In the genomic region with DNA sequence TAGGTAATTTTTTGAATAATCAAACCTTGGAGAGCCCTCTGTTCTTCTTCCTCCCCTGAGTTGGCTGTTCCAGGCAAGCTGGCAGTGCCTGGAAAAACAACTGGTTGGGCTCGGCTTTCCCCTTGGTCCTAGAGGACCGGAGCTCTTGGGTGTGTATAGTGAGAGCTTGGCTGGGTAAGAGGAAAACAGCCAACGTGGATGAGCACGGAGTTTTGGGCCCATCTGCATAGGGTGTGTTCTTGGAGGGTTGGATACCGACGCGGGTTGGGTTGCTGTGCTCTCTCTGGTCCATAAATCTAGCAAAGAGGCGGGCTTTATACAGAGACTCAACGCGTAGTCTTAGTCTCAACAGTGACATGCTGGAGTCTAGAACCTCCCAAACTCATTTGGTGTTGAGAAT, we compare ENCODE assay signal across 9 cellular contexts. TPM values are rescaled to one million over a fixed set of nuclear protein-coding genes. Genes with fewer than 3 reads are reported as not detected.
DNase-seq lines count a peak whose midpoint lies in the region; ATAC-seq, FAIRE-seq and TF ChIP-seq lines count a peak whose summit lies in the region.
"Had no signal": no experiment of that assay in that cellular context is flagged by ENCODE, and none has a peak within 500 bp of the region (broad histone marks: within the 10 kb centered on the region; RNA-seq: fewer than 3 reads in every experiment).

No MANE protein-coding gene starts in this region.

- ATAC-seq in IMR-90 (ENCODE audit: low read depth) (peak; percentile 13), GM19351 (IDR thresholded peaks at IDR 0.05; ENCODE audit: unreplicated experiment) (no peak)

- H4K5ac ChIP-seq in IMR-90 (ENCODE audit: low read depth, low read length): peak overlapping the region; percentile 95

- H4K20me1 ChIP-seq in IMR-90 (ENCODE audit: insufficient read depth, low read length) (peaks cover 6% of the 10 kb centered on the region; the same call in 1 of the 2 replicates), astrocyte (ENCODE audit: insufficient read depth, low read length) (no peaks in the 10 kb centered on the region), keratinocyte (ENCODE audit: control insufficient read depth, extremely low read depth, insufficient read depth, low read length) (no peaks in the 10 kb centered on the region)

- TF ChIP-seq POLR2A in IMR-90 (IDR thresholded peaks at IDR 0.05; ENCODE audit: low read depth, low read length) (no peak), thyroid gland (IDR thresholded peaks at IDR 0.05) (peak in 1 of 2 donors; percentile 71)

- TF ChIP-seq RAD21 in IMR-90 (IDR thresholded peaks at IDR 0.05; ENCODE audit: low read length): 0 out of 2 replicates have a peak, but pooled peaks have one; percentile 7

- DNase-seq in IMR-90 (peak; percentile 73), astrocyte (ENCODE audit: low read depth) (peak; percentile 73), keratinocyte (ENCODE audit: low read depth, low spot score) (no peak), thyroid gland (peak; percentile 85 to 90), cerebellar cortex (ENCODE audit: low spot score) (no peak)
- no peak for DNase-seq in activated CD4-positive, alpha-beta T cell treated with anti-CD3 and anti-CD28 coated beads for 48 hours
- DNase-seq in effector memory CD4-positive, alpha-beta T cell: no peak
- DNase-seq: activated naive CD8-positive, alpha-beta T cell treated with anti-CD3 and anti-CD28 coated beads, Interleukin-2, amount 10 ng/mL, durations not matched to agents 7 days and 5 days had no signal

- H2BK20ac ChIP-seq in IMR-90 (ENCODE audit: low read depth, low read length): peak overlapping the region; percentile 97

- peak overlapping the region; percentile 86 for H3K27ac ChIP-seq in IMR-90 (ENCODE audit: insufficient read depth, low read length)
- peak overlapping the region; percentile 71 for H3K27ac ChIP-seq in astrocyte (ENCODE audit: low read depth, low read length)
- no peak overlapping the region for H3K27ac ChIP-seq in keratinocyte (ENCODE audit: control insufficient read depth, insufficient read depth, low read length)
- H3K27ac ChIP-seq in thyroid gland: peak overlapping the region; percentile 99
- no peak overlapping the region for H3K27ac ChIP-seq in effector memory CD4-positive, alpha-beta T cell (ENCODE audit: insufficient read depth, low read length, poor library complexity, severe bottlenecking)

- H3K79me2 ChIP-seq in astrocyte (ENCODE audit: insufficient read depth, low read length) (no peaks in the 10 kb centered on the region), keratinocyte (ENCODE audit: control insufficient read depth, insufficient read depth, low read length) (no peaks in the 10 kb centered on the region)

- H2BK120ac ChIP-seq in IMR-90 (ENCODE audit: low read depth, low read length): peak overlapping the region; percentile 95

- TF ChIP-seq CTCF in IMR-90 (conservative IDR thresholded peaks at IDR 0.05; ENCODE audit: low read depth, low read length) (no peak), astrocyte (IDR thresholded peaks at IDR 0.05; ENCODE audit: insufficient read depth, low read depth, low read length) (no peak), keratinocyte (optimal IDR thresholded peaks at IDR 0.05 in 1 of 3, IDR thresholded peaks at IDR 0.05 in 1 of 3, conservative IDR thresholded peaks at IDR 0.05 in 1 of 3; ENCODE audit: extremely low read depth in 1 of 3, insufficient read depth in 2 of 3, low read length in 3 of 3) (no peak), thyroid gland (IDR thresholded peaks at IDR 0.05) (no peak)

- peaks cover 60% of the 10 kb centered on the region for H3K9me1 ChIP-seq in IMR-90 (ENCODE audit: insufficient read depth, low read length)
- H3K9me1 ChIP-seq in keratinocyte (ENCODE audit: control insufficient read depth, extremely low read depth, insufficient read depth, low read length): no peaks in the 10 kb centered on the region

- in situ Hi-C loops in IMR-90 (cut with MboI; ENCODE audit: low sequenced_read_pairs): no loop called here

- H3K4me2 ChIP-seq in IMR-90 (ENCODE audit: low read depth, low read length): no peak overlapping the region
- H3K4me2 ChIP-seq in astrocyte (ENCODE audit: low read length): no peak overlapping the region
- no peak overlapping the region for H3K4me2 ChIP-seq in keratinocyte (ENCODE audit: control insufficient read depth, extremely low read depth, insufficient read depth, low read depth, low read length)

- H2BK5ac ChIP-seq in IMR-90 (ENCODE audit: low read depth, low read length, poor library complexity, severe bottlenecking): peak overlapping the region; percentile 93

- peaks cover 3% of the 10 kb centered on the region for H3K9me3 Mint-ChIP-seq in astrocyte (ENCODE audit: unreplicated experiment)
- H3K9me3 Mint-ChIP-seq: activated naive CD8-positive, alpha-beta T cell treated with anti-CD3 and anti-CD28 coated beads, Interleukin-2, amount 10 ng/mL, durations not matched to agents 7 days and 5 days had no signal

- peak overlapping the region; percentile 97 for H3K4ac ChIP-seq in IMR-90 (ENCODE audit: low read depth, low read length)

- H2AFZ ChIP-seq in IMR-90 (replicated peaks; ENCODE audit: low read length, poor library complexity) (peak overlapping the region; percentile 71), astrocyte (ENCODE audit: low read depth, low read length) (no peak overlapping the region), keratinocyte (ENCODE audit: control insufficient read depth, low read length) (no peak overlapping the region)

- H3K23ac ChIP-seq in IMR-90 (ENCODE audit: low read depth, low read length): peak overlapping the region; percentile 91

- H2AK9ac ChIP-seq in IMR-90 (replicated peaks; ENCODE audit: low read depth, low read length, poor library complexity): no peak overlapping the region

- H3K4me3 Mint-ChIP-seq in astrocyte (ENCODE audit: unreplicated experiment): no peak overlapping the region
- H3K4me3 Mint-ChIP-seq: activated naive CD8-positive, alpha-beta T cell treated with anti-CD3 and anti-CD28 coated beads, Interleukin-2, amount 10 ng/mL, durations not matched to agents 7 days and 5 days had no signal

- no peaks in the 10 kb centered on the region for H3K27me3 Mint-ChIP-seq in astrocyte (ENCODE audit: low read depth, unreplicated experiment)

- H3K9me3 ChIP-seq in IMR-90 (ENCODE audit: control insufficient read depth, insufficient read depth, low read length) (no peaks in the 10 kb centered on the region), astrocyte (ENCODE audit: insufficient read depth, low read depth, low read length) (no peaks in the 10 kb centered on the region), keratinocyte (ENCODE audit: control insufficient read depth, low read depth, low read length) (no peaks in the 10 kb centered on the region), thyroid gland (no peaks in the 10 kb centered on the region)
- H3K9me3 ChIP-seq in effector memory CD4-positive, alpha-beta T cell (ENCODE audit: control insufficient read depth, low read length): no peaks in the 10 kb centered on the region

- dilution Hi-C loops in IMR-90 (cut with HindIII; ENCODE audit: low sequenced_read_pairs, unreplicated experiment) (no loop called here), keratinocyte (cut with MboI; ENCODE audit: extremely low pct_ligation_motif_present, low sequenced_read_pairs) (no loop called here)

- H3K27ac Mint-ChIP-seq in astrocyte (ENCODE audit: unreplicated experiment): peak overlapping the region; percentile 69
- H3K27ac Mint-ChIP-seq: activated naive CD8-positive, alpha-beta T cell treated with anti-CD3 and anti-CD28 coated beads, Interleukin-2, amount 10 ng/mL, durations not matched to agents 7 days and 5 days had no signal

- POLR2A ChIA-PET in IMR-90 (lab: Charles Lee; ENCODE audit: unreplicated experiment): no interaction called here

- peak overlapping the region; percentile 77 to 90 for H4K8ac ChIP-seq in IMR-90 (ENCODE audit: low read depth in 2 of 2, low read length in 2 of 2)

- H3K4me3 ChIP-seq in IMR-90 (ENCODE audit: insufficient read depth, low read depth, low read length) (no peak overlapping the region), astrocyte (ENCODE audit: insufficient read depth, low read depth, low read length) (no peak overlapping the region), keratinocyte (ENCODE audit: control insufficient read depth in 2 of 3, extremely low read depth in 1 of 3, insufficient read depth in 2 of 3, low read depth in 1 of 3, low read length in 3 of 3) (no peak overlapping the region), thyroid gland (replicated peaks in 1 of 3) (no peak overlapping the region)
- H3K4me3 ChIP-seq in effector memory CD4-positive, alpha-beta T cell (ENCODE audit: insufficient read depth, low read depth, low read length, poor library complexity, severe bottlenecking): no peak overlapping the region

- CTCF ChIA-PET in IMR-90 (lab: Yijun Ruan, JAX): interaction anchor here (2.0 kb wide), 1 partner anchor 16 kb away, joined by 4 read pairs; no protein-coding TSS in a partner anchor

- peaks cover 54% of the 10 kb centered on the region for H3K4me1 ChIP-seq in IMR-90 (ENCODE audit: control insufficient read depth, insufficient read depth, low read length)
- peaks cover 55% of the 10 kb centered on the region for H3K4me1 ChIP-seq in astrocyte (ENCODE audit: insufficient read depth, low read length)
- peaks cover 7% of the 10 kb centered on the region for H3K4me1 ChIP-seq in keratinocyte (ENCODE audit: control insufficient read depth, extremely low read depth, insufficient read depth, low read length)
- peaks cover 85 to 92% of the 10 kb centered on the region in 2 donors for H3K4me1 ChIP-seq in thyroid gland
- no peaks in the 10 kb centered on the region for H3K4me1 ChIP-seq in effector memory CD4-positive, alpha-beta T cell (ENCODE audit: control insufficient read depth, insufficient read depth, low read length, poor library complexity, severe bottlenecking)

- FAIRE-seq in astrocyte (lab: Jason Lieb, UNC): no peak
- peak; percentile 66 for FAIRE-seq in keratinocyte (lab: Jason Lieb, UNC)

- peak overlapping the region; percentile 94 for H4K91ac ChIP-seq in IMR-90 (ENCODE audit: insufficient read depth, low read depth, low read length)

- H3K4me1 Mint-ChIP-seq in astrocyte (ENCODE audit: low read depth, unreplicated experiment): peaks cover 73% of the 10 kb centered on the region

- peak overlapping the region; percentile 97 for H2AK5ac ChIP-seq in IMR-90 (ENCODE audit: low read depth, low read length)

- H3K36me3 Mint-ChIP-seq in astrocyte (ENCODE audit: low read depth, unreplicated experiment): peaks cover 11% of the 10 kb centered on the region
- H3K36me3 Mint-ChIP-seq: activated naive CD8-positive, alpha-beta T cell treated with anti-CD3 and anti-CD28 coated beads, Interleukin-2, amount 10 ng/mL, durations not matched to agents 7 days and 5 days had no signal

- H3K79me1 ChIP-seq in IMR-90 (ENCODE audit: low read depth in 1 of 2, low read length in 2 of 2): peaks cover 9 to 64% of the 10 kb centered on the region in 2 experiments; a peak in 3 of 4 replicates

- WGBS in IMR-90 (ENCODE audit: extremely low coverage in 2 of 2, insufficient read length in 1 of 2), 2 experiments: 0% methylated on average over 2 of the region's 10 CpGs; no CpG with 5 or more reads in 1 of the 2 experiments
- 25 to 28% methylated on average over 10 of the region's 10 CpGs for WGBS in thyroid gland, 2 donors

- peak overlapping the region; percentile 79 for H3K18ac ChIP-seq in IMR-90 (ENCODE audit: low read depth, low read length)

- H3K36me3 ChIP-seq in IMR-90 (ENCODE audit: control insufficient read depth, insufficient read depth, low read length): no peaks in the 10 kb centered on the region
- H3K36me3 ChIP-seq in astrocyte (ENCODE audit: insufficient read depth, low read length): no peaks in the 10 kb centered on the region
- H3K36me3 ChIP-seq in keratinocyte (ENCODE audit: control insufficient read depth in 2 of 2, extremely low read depth in 1 of 2, insufficient read depth in 2 of 2, low read length in 2 of 2): no peaks in the 10 kb centered on the region
- no peaks in the 10 kb centered on the region for H3K36me3 ChIP-seq in thyroid gland
- H3K36me3 ChIP-seq in effector memory CD4-positive, alpha-beta T cell (ENCODE audit: control insufficient read depth, insufficient read depth, low read length): no peaks in the 10 kb centered on the region

- peak overlapping the region; percentile 65 for H3K14ac ChIP-seq in IMR-90 (replicated peaks; ENCODE audit: low read depth, low read length)

- intact Hi-C loops in IMR-90 (cut with micrococcal nuclease): no loop called here
- intact Hi-C loops in thyroid gland (cut with DNase I): no loop called here

- H3K27me3 ChIP-seq in IMR-90 (ENCODE audit: control insufficient read depth, insufficient read depth, low read length): no peaks in the 10 kb centered on the region
- no peaks in the 10 kb centered on the region for H3K27me3 ChIP-seq in astrocyte (ENCODE audit: insufficient read depth, low read length)
- H3K27me3 ChIP-seq in keratinocyte (ENCODE audit: control insufficient read depth, extremely low read depth, insufficient read depth, low read length): peaks cover 16% of the 10 kb centered on the region
- no peaks in the 10 kb centered on the region for H3K27me3 ChIP-seq in thyroid gland
- H3K27me3 ChIP-seq in effector memory CD4-positive, alpha-beta T cell (replicated peaks; ENCODE audit: control insufficient read depth, insufficient read depth, low read length, poor library complexity, severe bottlenecking): no peaks in the 10 kb centered on the region

- peak overlapping the region; percentile 84; the same call in 2 of the 3 replicates for H2BK15ac ChIP-seq in IMR-90 (ENCODE audit: low read depth, low read length)

- no TSS peak for BruUV-seq in IMR-90 (replicated peaks; lab: Mats Ljungman, UMichigan)

- peak overlapping the region; percentile 90 for H3K56ac ChIP-seq in IMR-90 (ENCODE audit: extremely low read depth, insufficient read depth, low read length)

- H3K9ac ChIP-seq in IMR-90 (ENCODE audit: low read depth, low read length) (0 out of 2 replicates have a peak overlapping the region, but pooled peaks have one; percentile 1), astrocyte (ENCODE audit: low read length) (no peak overlapping the region), keratinocyte (ENCODE audit: control insufficient read depth, extremely low read depth, insufficient read depth, low read length) (no peak overlapping the region)

RNA-seq across cellular contexts. Expression of gene ITGB3, which starts 23.2 kb away (rescaled TPM):
- 14.4 and 17.6 TPM in 2 replicates for total RNA-seq in IMR-90 (2012; rRNA removed)
- 9.0 and 9.8 TPM in 2 replicates for polyA plus RNA-seq in IMR-90 (2012; rRNA removed)
- 5.7 and 6.6 TPM in 2 replicates for polyA plus RNA-seq in IMR-90 (2012; cell fraction: cytosol; rRNA removed)
- polyA plus RNA-seq in IMR-90 (2012; cell fraction: nucleus; rRNA removed; ENCODE audit: low replicate concordance): 2.9 and 7.5 TPM in 2 replicates
- total RNA-seq in astrocyte: 44.0 and 59.2 TPM in 2 replicates
- not detected in 3 replicates for polyA plus RNA-seq in keratinocyte
- polyA plus RNA-seq in keratinocyte (2011; ENCODE audit: low read depth): not detected
- polyA plus RNA-seq in keratinocyte (2011; cell fraction: cytosol; rRNA removed): not detected in 2 replicates
- 0.21 TPM in 1 of 2 replicates, not detected in the other for polyA plus RNA-seq in keratinocyte (2011; cell fraction: nucleus; rRNA removed)
- not detected in 2 replicates for polyA plus RNA-seq in keratinocyte (2012; ENCODE audit: low replicate concordance)
- polyA minus RNA-seq in keratinocyte: not detected in 3 replicates
- polyA minus RNA-seq in keratinocyte (2011; cell fraction: cytosol; rRNA and poly(A)+ RNA removed): not detected
- polyA minus RNA-seq in keratinocyte (2011; cell fraction: nucleus; rRNA and poly(A)+ RNA removed): 0.63 TPM in 1 of 2 replicates, not detected in the other
- total RNA-seq in thyroid gland: 100 to 1,000 TPM; 102 to 260 (median 149) TPM

RNA-seq across cellular contexts. Expression of gene EFCAB13, which starts 46.9 kb away (rescaled TPM):
- 1.1 and 1.4 TPM in 2 replicates for total RNA-seq in IMR-90 (2012; rRNA removed)
- 0.22 and 0.77 TPM in 2 replicates for polyA plus RNA-seq in IMR-90 (2012; rRNA removed)
- 0.08 and 0.10 TPM in 2 replicates for polyA plus RNA-seq in IMR-90 (2012; cell fraction: cytosol; rRNA removed)
- polyA plus RNA-seq in IMR-90 (2012; cell fraction: nucleus; rRNA removed; ENCODE audit: low replicate concordance): 0.34 and 1.7 TPM in 2 replicates
- 0.66 and 1.4 TPM in 2 replicates for total RNA-seq in astrocyte
- 0.19 to 0.64 TPM (median 0.63 TPM) in 3 replicates for polyA plus RNA-seq in keratinocyte
- 2.1 TPM for polyA plus RNA-seq in keratinocyte (2011; ENCODE audit: low read depth)
- polyA plus RNA-seq in keratinocyte (2011; cell fraction: cytosol; rRNA removed): 0.14 and 0.39 TPM in 2 replicates
- 1.1 and 1.4 TPM in 2 replicates for polyA plus RNA-seq in keratinocyte (2011; cell fraction: nucleus; rRNA removed)
- 0.29 and 0.89 TPM in 2 replicates for polyA plus RNA-seq in keratinocyte (2012; ENCODE audit: low replicate concordance)
- polyA minus RNA-seq in keratinocyte: 0.59 to 1.4 TPM in 2 of 3 replicates, not detected in the other
- polyA minus RNA-seq in keratinocyte (2011; cell fraction: cytosol; rRNA and poly(A)+ RNA removed): 0.96 TPM
- 1.7 and 3.9 TPM in 2 replicates for polyA minus RNA-seq in keratinocyte (2011; cell fraction: nucleus; rRNA and poly(A)+ RNA removed)
- 10 to 100 TPM; 26.5 to 94.1 (median 48.1) TPM for total RNA-seq in thyroid gland

Comparison
In these comparisons a context has a peak if more than half of its experiments do, and no peak if none do; other contexts are left out.
1. DNase-seq: peak in IMR-90 (single experiment), astrocyte (single experiment) and thyroid gland (2 of 2); none in keratinocyte (single experiment), cerebellar cortex (single experiment), activated CD4-positive, alpha-beta T cell treated with anti-CD3 and anti-CD28 coated beads for 48 hours (single experiment) and effector memory CD4-positive, alpha-beta T cell (0 of 3).
2. H3K27ac ChIP-seq: peak in IMR-90 (single experiment), astrocyte (single experiment) and thyroid gland (3 of 3); none in keratinocyte (single experiment) and effector memory CD4-positive, alpha-beta T cell (single experiment).
3. RNA of gene EFCAB13, which starts 46.9 kb away (total RNA-seq): 26.5 to 94.1 TPM in thyroid gland; 1.1 to 1.4 TPM in IMR-90 and 0.66 to 1.4 TPM in astrocyte; every median in the first group is over 10 times any median in the second.